8 cellular contexts compared by ENCODE assay signal in the genomic region with DNA sequence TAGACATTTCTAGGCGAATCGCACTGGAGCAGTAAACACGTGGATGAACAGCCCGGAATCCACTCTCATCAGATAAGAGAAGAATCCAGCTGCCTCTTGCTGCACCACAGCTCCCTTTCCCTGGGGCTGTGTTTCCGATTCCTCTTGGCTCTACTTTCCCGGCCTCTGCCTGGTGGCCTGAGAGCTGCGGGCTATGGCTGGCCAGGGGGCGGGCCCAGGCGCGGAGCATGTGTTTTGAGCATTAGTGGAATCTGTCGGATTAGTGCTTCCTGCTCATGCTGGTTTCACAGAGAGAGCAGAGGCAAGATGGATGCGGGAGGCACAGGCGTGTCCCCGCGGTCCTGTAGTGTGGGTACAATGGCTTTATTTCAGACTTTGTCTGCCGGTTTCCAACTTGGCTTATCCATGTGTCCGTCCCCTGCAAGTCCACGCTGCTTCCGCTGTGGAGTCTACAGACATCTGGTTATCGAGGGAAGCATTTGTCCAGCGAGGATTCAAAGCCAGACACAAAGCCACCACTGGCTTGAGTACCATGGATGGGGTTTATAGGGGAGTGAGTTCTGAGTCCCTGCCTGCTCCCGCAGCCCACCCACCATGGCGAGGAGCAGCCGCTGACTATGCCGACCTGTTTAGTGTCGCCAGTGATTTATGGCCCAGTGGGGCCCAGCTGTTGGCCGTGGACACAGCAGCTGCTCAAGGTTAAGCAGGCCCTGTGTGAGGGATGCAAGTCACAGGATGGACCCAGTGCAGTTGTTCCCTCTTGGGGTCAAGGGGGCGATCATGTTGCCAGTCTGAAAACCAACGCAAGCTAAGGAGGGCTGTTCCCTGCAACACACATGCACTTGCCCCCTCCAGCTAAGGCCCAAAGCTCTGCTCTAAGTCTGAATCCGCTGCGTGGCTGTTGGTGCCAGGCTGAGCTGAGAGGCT. TPM values are rescaled to one million over a fixed set of nuclear protein-coding genes. Genes with fewer than 3 reads are reported as not detected.
A peak's percentile ranks its signal among the peaks of the same experiment; 100 is the strongest.
DNase-seq lines count a peak whose midpoint lies in the region; ATAC-seq lines count a peak whose summit lies in the region.

No MANE protein-coding gene starts in this region.

- 46 to 51% methylated on average over 31 of the region's 31 CpGs for WGBS in esophagus, 2 donors

- H3K36me3 ChIP-seq in ACC112 (ENCODE audit: insufficient read depth, low read length) (no peaks in the 10 kb centered on the region), esophagus (ENCODE audit: control insufficient read depth in 2 of 2, insufficient read depth in 2 of 2, low read length in 1 of 2) (no peaks in the 10 kb centered on the region)

- H2AFZ ChIP-seq in ACC112 (ENCODE audit: low read length, unreplicated experiment) = peak overlapping the region; percentile 68

- H3K4me3 ChIP-seq in ACC112 (ENCODE audit: low read depth, low read length) = peak overlapping the region; percentile 53
- no peak overlapping the region for H3K4me3 ChIP-seq in esophagus (ENCODE audit: low read depth in 1 of 2, low read length in 2 of 2)

- no peaks in the 10 kb centered on the region for H3K9me3 ChIP-seq in esophagus (ENCODE audit: control insufficient read depth in 2 of 2, insufficient read depth in 1 of 2, low read depth in 1 of 2, low read length in 1 of 2)

- no peak overlapping the region for H3K27ac ChIP-seq in ACC112 (ENCODE audit: low read depth, low read length)
- H3K27ac ChIP-seq in esophagus (ENCODE audit: low read depth in 2 of 2, low read length in 1 of 2) = peak overlapping the region; percentile 4 to 27

- H3K27me3 ChIP-seq in ACC112 (ENCODE audit: insufficient read depth, low read length) (no peaks in the 10 kb centered on the region), esophagus (ENCODE audit: control insufficient read depth in 1 of 2, insufficient read depth in 2 of 2, low read length in 2 of 2) (no peaks in the 10 kb centered on the region)

- H3K4me1 ChIP-seq in ACC112 (ENCODE audit: control insufficient read depth, insufficient read depth, low read length, unreplicated experiment) (peaks cover 8% of the 10 kb centered on the region), esophagus (ENCODE audit: control insufficient read depth in 2 of 2, insufficient read depth in 2 of 2, low read length in 1 of 2) (no peaks in the 10 kb centered on the region)

- DNase-seq in NCI-H226 (peak; percentile 74), myocyte (ENCODE audit: low read depth) (peak; percentile 85), GM19240 (ENCODE audit: insufficient read length, low spot score) (no peak)
- DNase-seq in activated CD4-positive, alpha-beta T cell treated with anti-CD3 and anti-CD28 coated beads for 4 hours = no peak
- no peak for DNase-seq in activated naive CD4-positive, alpha-beta T cell treated with anti-CD3 and anti-CD28 coated beads, Interleukin-2, amount 50 U/mL, for 16 hours

- H3K79me2 ChIP-seq in ACC112 (ENCODE audit: control insufficient read depth, insufficient read depth, low read length, unreplicated experiment) = no peaks in the 10 kb centered on the region

- ATAC-seq in HG03354 (IDR thresholded peaks at IDR 0.05; ENCODE audit: poor library complexity, severe bottlenecking, unreplicated experiment) = no peak

RNA-seq across cellular contexts. Expression of gene EP300, which starts 43.3 kb away (rescaled TPM):
- 10 to 100 TPM; 11.6 to 13.7 TPM for polyA plus RNA-seq in esophagus
- total RNA-seq in myocyte = 30.4 and 41.1 TPM in 2 replicates
- 19.3 TPM for polyA plus RNA-seq in myocyte (2012)

Comparison
In these comparisons a context has a peak if more than half of its experiments do, and no peak if none do; other contexts are left out.
1. DNase-seq: peak in NCI-H226 (single experiment) and myocyte (single experiment); none in activated CD4-positive, alpha-beta T cell treated with anti-CD3 and anti-CD28 coated beads for 4 hours (0 of 2), GM19240 (single experiment) and activated naive CD4-positive, alpha-beta T cell treated with anti-CD3 and anti-CD28 coated beads, Interleukin-2, amount 50 U/mL, for 16 hours (single experiment).